9 cellular contexts compared by ENCODE assay signal in genomic region chr4:123555500-123556273, GRCh38.
DNase-seq lines count a peak whose midpoint lies in the region; ATAC-seq, FAIRE-seq and TF ChIP-seq lines count a peak whose summit lies in the region.
"Had no signal": no experiment of that assay in that cellular context is flagged by ENCODE, and none has a peak within 500 bp of the region (broad histone marks: within the 10 kb centered on the region; RNA-seq: fewer than 3 reads in every experiment).

No MANE protein-coding gene starts in this region.

- no peak overlapping the region for H3K4me3 ChIP-seq in HCT116 (replicated peaks in 1 of 2; ENCODE audit: low read depth in 1 of 2, low read length in 2 of 2)
- H3K4me3 ChIP-seq in psoas muscle = peak overlapping the region; percentile 24

- no peak for DNase-seq in HCT116 (ENCODE audit: low read depth, low spot score)
- peak; percentile 90 for DNase-seq in Right ventricle myocardium superior
- peak; percentile 87 to 88 for DNase-seq in psoas muscle
- no peak for DNase-seq in stimulated activated naive CD4-positive, alpha-beta T cell (lab: John Stamatoyannopoulos, UW)
- no peak for DNase-seq in stimulated activated CD4-positive, alpha-beta T cell treated with anti-CD3 and anti-CD28 coated beads, Interleukin-12 subunit alpha, Interleukin-12 subunit beta, amount 100 ng/mL, for 4 hours
- DNase-seq in NCI-H1436 (lab: John Stamatoyannopoulos, UW) = no peak
- no peak for DNase-seq in activated naive CD4-positive, alpha-beta T cell treated with anti-CD3 and anti-CD28 coated beads for 36 hours

- RAD21 ChIA-PET in HCT116 (lab: Charles Lee; ENCODE audit: low non-redundant PET in 1 of 2, low total read pairs in 2 of 2, uncharacterized antibody in 2 of 2, unreplicated experiment in 2 of 2) = no interaction called here

- TF ChIP-seq CTCF in HCT116 (IDR thresholded peaks at IDR 0.05 in 2 of 3, conservative IDR thresholded peaks at IDR 0.05 in 1 of 3; ENCODE audit: borderline replicate concordance in 1 of 3, insufficient read depth in 1 of 3, low read depth in 2 of 3, low read length in 2 of 3) (no peak), psoas muscle (IDR thresholded peaks at IDR 0.05) (no peak)

- H3K9me3 Mint-ChIP-seq in activated naive CD4-positive, alpha-beta T cell treated with anti-CD3 and anti-CD28 coated beads for 36 hours = no peaks in the 10 kb centered on the region

- CTCF ChIA-PET in HCT116 (lab: Charles Lee) = interaction anchor here (2.2 kb wide), 1 partner anchor 9 kb away, joined by 12 read pairs; no protein-coding TSS in a partner anchor
- CTCF ChIA-PET in activated naive CD4-positive, alpha-beta T cell treated with anti-CD3 and anti-CD28 coated beads for 36 hours (lab: Charles Lee) = interaction anchor here (1.5 to 1.7 kb wide), 2 partner anchors 8 to 164 kb away, joined by 3 to 8 read pairs; no protein-coding TSS in a partner anchor

- intact Hi-C loops in HCT116 (cut with micrococcal nuclease) = no loop called here
- intact Hi-C loops in Right ventricle myocardium superior (cut with DNase I) = no loop called here
- intact Hi-C loops in psoas muscle (cut with DNase I) = loop anchor here in 1 of 2 donors (2.0 kb wide), 1 partner anchor 157 kb away; no protein-coding TSS in a partner anchor
- intact Hi-C loops in activated naive CD4-positive, alpha-beta T cell treated with anti-CD3 and anti-CD28 coated beads for 36 hours (cut with micrococcal nuclease) = no loop called here

- no peaks in the 10 kb centered on the region for H3K4me1 Mint-ChIP-seq in activated naive CD4-positive, alpha-beta T cell treated with anti-CD3 and anti-CD28 coated beads for 36 hours (ENCODE audit: low read depth)

- BruUV-seq in HCT116 (replicated peaks; lab: Mats Ljungman, UMichigan) = no TSS peak

- POLR2A ChIA-PET in HCT116 (lab: Charles Lee) = no interaction called here

- no peak overlapping the region for H3K27ac Mint-ChIP-seq in activated naive CD4-positive, alpha-beta T cell treated with anti-CD3 and anti-CD28 coated beads for 36 hours

- H3K9ac ChIP-seq in HCT116 (ENCODE audit: low read length) = no peak overlapping the region

- FAIRE-seq in TTC549 (lab: Jason Lieb, UNC) = peak; percentile 97

- H3K9me2 ChIP-seq in HCT116 (ENCODE audit: insufficient read depth) = no peaks in the 10 kb centered on the region

- no peaks in the 10 kb centered on the region for H3K9me3 ChIP-seq in HCT116 (ENCODE audit: control insufficient read depth in 1 of 2, insufficient read depth in 1 of 2, low read depth in 1 of 2, low read length in 2 of 2)
- no peaks in the 10 kb centered on the region for H3K9me3 ChIP-seq in psoas muscle

- H3K4me1 ChIP-seq in HCT116 (ENCODE audit: control insufficient read depth in 1 of 2, insufficient read depth in 2 of 2, low read length in 2 of 2) (peaks cover 11 to 25% of the 10 kb centered on the region in 2 experiments), psoas muscle (peaks cover 22% of the 10 kb centered on the region)

- H2AFZ ChIP-seq in HCT116 (ENCODE audit: low read depth, low read length, poor library complexity, severe bottlenecking) = peak overlapping the region; percentile 53

- 26 to 40% (median 37%) methylated on average over 10 of the region's 10 CpGs for WGBS in psoas muscle, 3 donors

- peak overlapping the region; percentile 28; the same call in 1 of the 2 replicates for H3K27ac ChIP-seq in HCT116 (ENCODE audit: low read depth, low read length)
- H3K27ac ChIP-seq in psoas muscle = peak overlapping the region; percentile 66

- H3K36me3 Mint-ChIP-seq in activated naive CD4-positive, alpha-beta T cell treated with anti-CD3 and anti-CD28 coated beads for 36 hours (ENCODE audit: low read depth) = no peaks in the 10 kb centered on the region

- H3K4me3 Mint-ChIP-seq in activated naive CD4-positive, alpha-beta T cell treated with anti-CD3 and anti-CD28 coated beads for 36 hours = no peak overlapping the region
- H3K4me3 Mint-ChIP-seq: neural crest cell had no signal

- no peaks in the 10 kb centered on the region for H3K27me3 Mint-ChIP-seq in activated naive CD4-positive, alpha-beta T cell treated with anti-CD3 and anti-CD28 coated beads for 36 hours (ENCODE audit: low read depth)

- TF ChIP-seq RAD21 in HCT116 (IDR thresholded peaks at IDR 0.05; ENCODE audit: low read depth) = no peak

- H4K20me1 ChIP-seq in HCT116 (ENCODE audit: insufficient read depth) = no peaks in the 10 kb centered on the region

- no peaks in the 10 kb centered on the region for H3K36me3 ChIP-seq in HCT116 (ENCODE audit: control insufficient read depth in 1 of 2, insufficient read depth in 2 of 2, low read length in 2 of 2)
- no peaks in the 10 kb centered on the region for H3K36me3 ChIP-seq in psoas muscle (ENCODE audit: insufficient read depth in 1 of 2, low read depth in 1 of 2)

- no peaks in the 10 kb centered on the region for H3K79me2 ChIP-seq in HCT116 (ENCODE audit: insufficient read depth, low read length)

- TF ChIP-seq POLR2A in HCT116 (IDR thresholded peaks at IDR 0.05; ENCODE audit: borderline replicate concordance, extremely low read depth, insufficient read depth, insufficient read length) = no peak

- peak overlapping the region; percentile 27 for H3K4me2 ChIP-seq in HCT116 (ENCODE audit: low read length)

- ATAC-seq in HCT116 = peak; percentile 32; the same call in 1 of the 2 replicates
- ATAC-seq in Right ventricle myocardium superior (ENCODE audit: poor library complexity) = peak; percentile 97
- peak; percentile 63 to 91 (median 80) for ATAC-seq in psoas muscle

- no peaks in the 10 kb centered on the region for H3K27me3 ChIP-seq in HCT116 (ENCODE audit: insufficient read depth, low read length)
- H3K27me3 ChIP-seq in psoas muscle (ENCODE audit: insufficient read depth in 3 of 3, low read length in 2 of 3) = no peaks in the 10 kb centered on the region

TF ChIP-seq in HCT116, 20 proteins besides CTCF, POLR2A, EP300 and RAD21:
- TF ChIP-seq JUND (IDR thresholded peaks at IDR 0.05) = no peak

Comparison
In these comparisons a context has a peak if more than half of its experiments do, and no peak if none do; other contexts are left out.
1. ATAC-seq: peak in every context shown above with its lines; median percentile 97 in Right ventricle myocardium superior; 80 in psoas muscle; 32 in HCT116.
2. DNase-seq: peak in Right ventricle myocardium superior (single experiment) and psoas muscle (2 of 2); none in HCT116 (single experiment), stimulated activated naive CD4-positive, alpha-beta T cell (0 of 6), stimulated activated CD4-positive, alpha-beta T cell treated with anti-CD3 and anti-CD28 coated beads, Interleukin-12 subunit alpha, Interleukin-12 subunit beta, amount 100 ng/mL, for 4 hours (single experiment), NCI-H1436 (single experiment) and activated naive CD4-positive, alpha-beta T cell treated with anti-CD3 and anti-CD28 coated beads for 36 hours (single experiment).